Comparison of ENCODE assay signal across 1 cellular context in genomic region chr20:18032977-18033892, GRCh38.
TF ChIP-seq lines count a peak whose summit lies in the region.

No MANE protein-coding gene starts in this region.

TF ChIP-seq in SK-N-SH, 30 proteins besides CTCF, POLR2A, EP300 and RAD21 (continued from another document):
- TF ChIP-seq TAF1 (IDR thresholded peaks at IDR 0.05; ENCODE audit: borderline replicate concordance, low read depth, low read length) (no peak), USF1 (IDR thresholded peaks at IDR 0.05; ENCODE audit: borderline replicate concordance, low read depth) (no peak), RCOR1 (IDR thresholded peaks at IDR 0.05; ENCODE audit: low read length) (no peak)
- TF ChIP-seq, protein P1, sequence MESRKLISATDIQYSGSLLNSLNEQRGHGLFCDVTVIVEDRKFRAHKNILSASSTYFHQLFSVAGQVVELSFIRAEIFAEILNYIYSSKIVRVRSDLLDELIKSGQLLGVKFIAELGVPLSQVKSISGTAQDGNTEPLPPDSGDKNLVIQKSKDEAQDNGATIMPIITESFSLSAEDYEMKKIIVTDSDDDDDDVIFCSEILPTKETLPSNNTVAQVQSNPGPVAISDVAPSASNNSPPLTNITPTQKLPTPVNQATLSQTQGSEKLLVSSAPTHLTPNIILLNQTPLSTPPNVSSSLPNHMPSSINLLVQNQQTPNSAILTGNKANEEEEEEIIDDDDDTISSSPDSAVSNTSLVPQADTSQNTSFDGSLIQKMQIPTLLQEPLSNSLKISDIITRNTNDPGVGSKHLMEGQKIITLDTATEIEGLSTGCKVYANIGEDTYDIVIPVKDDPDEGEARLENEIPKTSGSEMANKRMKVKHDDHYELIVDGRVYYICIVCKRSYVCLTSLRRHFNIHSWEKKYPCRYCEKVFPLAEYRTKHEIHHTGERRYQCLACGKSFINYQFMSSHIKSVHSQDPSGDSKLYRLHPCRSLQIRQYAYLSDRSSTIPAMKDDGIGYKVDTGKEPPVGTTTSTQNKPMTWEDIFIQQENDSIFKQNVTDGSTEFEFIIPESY (IDR thresholded peaks at IDR 0.05; ENCODE audit: borderline replicate concordance, low read depth), result no peak
TF ChIP-seq in SK-N-SH: peak in this region for 0.
